Comparison of ENCODE assay signal across 28 cellular contexts in the genomic region with DNA sequence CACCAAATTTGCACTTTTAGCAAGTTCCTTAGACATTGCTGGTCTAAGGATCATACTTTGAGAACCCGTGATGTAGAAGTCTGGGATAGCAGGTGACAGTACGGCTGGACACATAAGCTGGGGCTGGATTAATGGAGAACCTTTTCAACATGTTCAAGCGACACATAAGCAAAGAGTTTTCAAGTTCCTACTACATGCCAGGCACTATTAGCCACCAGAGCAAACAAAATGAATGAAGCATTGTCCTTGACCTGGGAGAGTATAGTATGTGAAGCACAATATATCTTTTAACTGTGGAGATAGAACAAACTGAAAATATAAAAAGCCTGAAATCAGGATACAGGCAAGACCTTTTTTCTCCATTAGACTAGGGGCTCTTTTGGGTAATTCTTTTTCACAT.
"Had no signal": no experiment of that assay in that cellular context is flagged by ENCODE, and none has a peak within 500 bp of the region (broad histone marks: within the 10 kb centered on the region; RNA-seq: fewer than 3 reads in every experiment).

No MANE protein-coding gene starts in this region.

- H3K27ac Mint-ChIP-seq: dendritic cell treated with granulocyte-macrophage colony-stimulating factor and Interleukin-4, amounts not matched to agents 40 ng/mL and 50 ng/mL, for 4 days; endodermal cell; immature natural killer cell; natural killer cell; neural progenitor cell; stimulated activated naive CD8-positive, alpha-beta T cell treated with anti-CD3 and anti-CD28 coated beads, Interleukin-15, amount 100 ng/mL, for 72 hours had no signal

- ATAC-seq: foreskin keratinocyte; heart right ventricle; left colon; left ventricle myocardium superior; lower lobe of right lung; natural killer cell; psoas muscle; right cardiac atrium; stimulated activated naive CD8-positive, alpha-beta T cell treated with anti-CD3 and anti-CD28 coated beads, Interleukin-15, amount 100 ng/mL, for 72 hours; upper lobe of right lung had no signal

- H3K4me3 ChIP-seq: esophagus muscularis mucosa, heart right ventricle, lower lobe of right lung, neural progenitor cell, psoas muscle, skin epidermis, spleen, suprapubic skin, transverse colon, upper lobe of right lung, uterus had no signal

- H3K27me3 Mint-ChIP-seq: dendritic cell treated with granulocyte-macrophage colony-stimulating factor and Interleukin-4, amounts not matched to agents 40 ng/mL and 50 ng/mL, for 4 days; stimulated activated naive CD8-positive, alpha-beta T cell treated with anti-CD3 and anti-CD28 coated beads, Interleukin-15, amount 100 ng/mL, for 72 hours had no signal

- DNase-seq: effector CD8-positive, alpha-beta T cell; endodermal cell; foreskin keratinocyte; glutamatergic neuron; heart right ventricle; hypothalamus; immature natural killer cell; islet precursor cell; kidney glomerular epithelial cell; left colon; left ventricle myocardium superior; lower lobe of right lung; natural killer cell; psoas muscle; right cardiac atrium; spleen; stimulated activated naive CD4-positive, alpha-beta T cell; stimulated activated naive CD8-positive, alpha-beta T cell treated with anti-CD3 and anti-CD28 coated beads, Interleukin-15, amount 100 ng/mL, for 72 hours; transverse colon; upper lobe of right lung; uterus had no signal

- H3K36me3 Mint-ChIP-seq: immature natural killer cell, natural killer cell, neural progenitor cell had no signal

- H3K4me3 Mint-ChIP-seq: dendritic cell treated with granulocyte-macrophage colony-stimulating factor and Interleukin-4, amounts not matched to agents 40 ng/mL and 50 ng/mL, for 4 days; endodermal cell; immature natural killer cell; natural killer cell; neural progenitor cell; stimulated activated naive CD8-positive, alpha-beta T cell treated with anti-CD3 and anti-CD28 coated beads, Interleukin-15, amount 100 ng/mL, for 72 hours had no signal

- H2AFZ ChIP-seq: neural progenitor cell, parathyroid adenoma had no signal

- H3K9me3 Mint-ChIP-seq: dendritic cell treated with granulocyte-macrophage colony-stimulating factor and Interleukin-4, amounts not matched to agents 40 ng/mL and 50 ng/mL, for 4 days; endodermal cell; natural killer cell; neural progenitor cell; stimulated activated naive CD8-positive, alpha-beta T cell treated with anti-CD3 and anti-CD28 coated beads, Interleukin-15, amount 100 ng/mL, for 72 hours had no signal

- H3K4me1 ChIP-seq: esophagus muscularis mucosa, foreskin keratinocyte, lower lobe of right lung, neural progenitor cell, parathyroid adenoma, psoas muscle, suprapubic skin, upper lobe of right lung, uterus had no signal

- H3K4me1 Mint-ChIP-seq: immature natural killer cell, natural killer cell, neural progenitor cell had no signal

- H3K79me2 ChIP-seq: parathyroid adenoma had no signal

- H3K4me2 ChIP-seq: neural progenitor cell had no signal

- H3K27me3 ChIP-seq: esophagus muscularis mucosa, foreskin keratinocyte, neural progenitor cell, spleen, suprapubic skin, transverse colon, upper lobe of right lung, uterus had no signal

- H3K27ac ChIP-seq: esophagus muscularis mucosa, foreskin keratinocyte, heart right ventricle, lower lobe of right lung, neural progenitor cell, parathyroid adenoma, psoas muscle, skin epidermis, spleen, suprapubic skin, transverse colon, upper lobe of right lung, uterus had no signal

- FAIRE-seq: colon had no signal

- H3K9me3 ChIP-seq: esophagus muscularis mucosa, heart right ventricle, lower lobe of right lung, psoas muscle, spleen, suprapubic skin, transverse colon, upper lobe of right lung, uterus had no signal

- H3K36me3 ChIP-seq: esophagus muscularis mucosa, heart right ventricle, lower lobe of right lung, neural progenitor cell, spleen, suprapubic skin, transverse colon, upper lobe of right lung, uterus had no signal
